Comparison of ENCODE assay signal across 24 cellular contexts in genomic region chr20:1527923-1528322, GRCh38. TPM values are rescaled to one million over a fixed set of nuclear protein-coding genes. Genes with fewer than 3 reads are reported as not detected.
"Had no signal": no experiment of that assay in that cellular context is flagged by ENCODE, and none has a peak within 500 bp of the region (broad histone marks: within the 10 kb centered on the region; RNA-seq: fewer than 3 reads in every experiment).

No MANE protein-coding gene starts in this region.

- H3K4me1 ChIP-seq: SJSA1 had no signal

- H3K27ac ChIP-seq: SJSA1, SK-N-MC had no signal

- DNase-seq: KBM-7, NCI-H1092, NCI-H1105 treated with DMSO at 0.1 percent for 48 hours, NCI-H1417 treated with DMSO at 0.1 percent for 48 hours, NCI-H146, NCI-H1694 treated with DMSO at 0.1 percent for 48 hours, NCI-H1930, NCI-H2081, NCI-H2107, NCI-H2227 treated with DMSO at 0.1 percent for 48 hours, NCI-H510A, NCI-H524 treated with DMSO at 0.1 percent for 48 hours, NCI-H69, NCI-H774, Right ventricle myocardium superior, RPMI8226, SIG-M5 had no signal

- H3K36me3 ChIP-seq: SJSA1 had no signal

- H3K4me3 ChIP-seq: SJSA1, SK-N-MC had no signal

- H3K27ac Mint-ChIP-seq: IgD-negative memory B cell had no signal

- FAIRE-seq: RCC 7860 had no signal

- H3K36me3 Mint-ChIP-seq: IgD-negative memory B cell had no signal

- H3K9me3 ChIP-seq: SJSA1 had no signal

RNA-seq across cellular contexts. Expression of gene SIRPD, which starts 29.6 kb away (rescaled TPM):
- total RNA-seq: HT1080, LHCN-M2, MCF 10A, Right ventricle myocardium superior, SJSA1 had no signal
- polyA plus RNA-seq: IgD-negative memory B cell had no signal

RNA-seq across cellular contexts. Expression of gene SIRPB2, which starts 36.7 kb away (rescaled TPM):
- total RNA-seq: HT1080, LHCN-M2, SJSA1 had no signal
